20 cellular contexts compared by ENCODE assay signal in genomic region chr4:19025031-19025430, GRCh38.
"Had no signal": no experiment of that assay in that cellular context is flagged by ENCODE, and none has a peak within 500 bp of the region (broad histone marks: within the 10 kb centered on the region; RNA-seq: fewer than 3 reads in every experiment).

No MANE protein-coding gene starts in this region.

- H3K27me3 ChIP-seq: heart left ventricle had no signal

- H3K9ac ChIP-seq: parathyroid adenoma had no signal

- H3K4me3 ChIP-seq: heart left ventricle, lower lobe of right lung, mucosa of descending colon, thoracic aorta had no signal

- H3K79me2 ChIP-seq: parathyroid adenoma had no signal

- DNase-seq: activated CD4-positive, alpha-beta T cell treated with anti-CD3 and anti-CD28 coated beads, Interleukin-2, amount 10 ng/mL, durations not matched to agents 7 days and 5 days; activated CD8-positive, alpha-beta memory T cell treated with anti-CD3 and anti-CD28 coated beads, Interleukin-2, amount 50 U/mL, for 48 hours; activated gamma-delta T cell; activated T-cell treated with anti-CD3 and anti-CD28 coated beads, Interleukin-2, amount 50 U/mL, for 72 hours; amniotic stem cell; effector memory CD4-positive, alpha-beta T cell; foreskin melanocyte; heart left ventricle; left colon; lower lobe of right lung; mucosa of descending colon; naive thymus-derived CD4-positive, alpha-beta T cell; retina; T-helper 9 cell had no signal

- H3K9me3 ChIP-seq: heart left ventricle, lower lobe of right lung, mucosa of descending colon, thoracic aorta had no signal

- H2AFZ ChIP-seq: parathyroid adenoma had no signal

- H3K4me1 Mint-ChIP-seq: activated CD4-positive, alpha-beta T cell treated with anti-CD3 and anti-CD28 coated beads, Interleukin-2, amount 10 ng/mL, durations not matched to agents 7 days and 5 days; naive thymus-derived CD4-positive, alpha-beta T cell; stimulated activated effector memory CD8-positive, alpha-beta T cell treated with anti-CD3 and anti-CD28 coated beads, Interleukin-12 subunit alpha, Interleukin-12 subunit beta, amount 100 ng/mL, for 72 hours had no signal

- H3K27ac Mint-ChIP-seq: activated CD4-positive, alpha-beta T cell treated with anti-CD3 and anti-CD28 coated beads, Interleukin-2, amount 10 ng/mL, durations not matched to agents 7 days and 5 days; activated naive CD4-positive, alpha-beta T cell treated with anti-CD3 and anti-CD28 coated beads, Interleukin-2, amount 50 U/mL, for 72 hours; activated T-cell treated with anti-CD3 and anti-CD28 coated beads, Interleukin-2, amount 50 U/mL, for 72 hours; dendritic cell treated with granulocyte-macrophage colony-stimulating factor and Interleukin-4, amounts not matched to agents 40 ng/mL and 50 ng/mL, for 4 days; naive thymus-derived CD4-positive, alpha-beta T cell; stimulated activated effector memory CD8-positive, alpha-beta T cell treated with anti-CD3 and anti-CD28 coated beads, Interleukin-12 subunit alpha, Interleukin-12 subunit beta, amount 100 ng/mL, for 72 hours had no signal

- H3K4me1 ChIP-seq: heart left ventricle, lower lobe of right lung, parathyroid adenoma had no signal

- H3K36me3 Mint-ChIP-seq: activated naive CD4-positive, alpha-beta T cell treated with anti-CD3 and anti-CD28 coated beads, Interleukin-2, amount 50 U/mL, for 72 hours; brain; naive thymus-derived CD4-positive, alpha-beta T cell; stimulated activated effector memory CD8-positive, alpha-beta T cell treated with anti-CD3 and anti-CD28 coated beads, Interleukin-12 subunit alpha, Interleukin-12 subunit beta, amount 100 ng/mL, for 72 hours had no signal

- H3K4me3 Mint-ChIP-seq: activated CD4-positive, alpha-beta T cell treated with anti-CD3 and anti-CD28 coated beads, Interleukin-2, amount 10 ng/mL, durations not matched to agents 7 days and 5 days; activated T-cell treated with anti-CD3 and anti-CD28 coated beads, Interleukin-2, amount 50 U/mL, for 72 hours; dendritic cell treated with granulocyte-macrophage colony-stimulating factor and Interleukin-4, amounts not matched to agents 40 ng/mL and 50 ng/mL, for 4 days; naive thymus-derived CD4-positive, alpha-beta T cell; stimulated activated effector memory CD8-positive, alpha-beta T cell treated with anti-CD3 and anti-CD28 coated beads, Interleukin-12 subunit alpha, Interleukin-12 subunit beta, amount 100 ng/mL, for 72 hours had no signal

- H3K36me3 ChIP-seq: heart left ventricle, lower lobe of right lung, thoracic aorta had no signal

- H3K27ac ChIP-seq: heart left ventricle, lower lobe of right lung, parathyroid adenoma, thoracic aorta had no signal

- ATAC-seq: activated naive CD4-positive, alpha-beta T cell treated with anti-CD3 and anti-CD28 coated beads, Interleukin-2, amount 50 U/mL, for 72 hours; activated T-cell treated with anti-CD3 and anti-CD28 coated beads, Interleukin-2, amount 50 U/mL, for 72 hours; heart left ventricle; left colon; lower lobe of right lung; mucosa of descending colon; naive thymus-derived CD4-positive, alpha-beta T cell; stimulated activated effector memory CD8-positive, alpha-beta T cell treated with anti-CD3 and anti-CD28 coated beads, Interleukin-12 subunit alpha, Interleukin-12 subunit beta, amount 100 ng/mL, for 72 hours had no signal

- H3K9me3 Mint-ChIP-seq: brain; dendritic cell treated with granulocyte-macrophage colony-stimulating factor and Interleukin-4, amounts not matched to agents 40 ng/mL and 50 ng/mL, for 4 days had no signal

- H3K27me3 Mint-ChIP-seq: activated CD4-positive, alpha-beta T cell treated with anti-CD3 and anti-CD28 coated beads, Interleukin-2, amount 10 ng/mL, durations not matched to agents 7 days and 5 days; dendritic cell treated with granulocyte-macrophage colony-stimulating factor and Interleukin-4, amounts not matched to agents 40 ng/mL and 50 ng/mL, for 4 days; naive thymus-derived CD4-positive, alpha-beta T cell had no signal
